8 cellular contexts compared by ENCODE assay signal in the genomic region with DNA sequence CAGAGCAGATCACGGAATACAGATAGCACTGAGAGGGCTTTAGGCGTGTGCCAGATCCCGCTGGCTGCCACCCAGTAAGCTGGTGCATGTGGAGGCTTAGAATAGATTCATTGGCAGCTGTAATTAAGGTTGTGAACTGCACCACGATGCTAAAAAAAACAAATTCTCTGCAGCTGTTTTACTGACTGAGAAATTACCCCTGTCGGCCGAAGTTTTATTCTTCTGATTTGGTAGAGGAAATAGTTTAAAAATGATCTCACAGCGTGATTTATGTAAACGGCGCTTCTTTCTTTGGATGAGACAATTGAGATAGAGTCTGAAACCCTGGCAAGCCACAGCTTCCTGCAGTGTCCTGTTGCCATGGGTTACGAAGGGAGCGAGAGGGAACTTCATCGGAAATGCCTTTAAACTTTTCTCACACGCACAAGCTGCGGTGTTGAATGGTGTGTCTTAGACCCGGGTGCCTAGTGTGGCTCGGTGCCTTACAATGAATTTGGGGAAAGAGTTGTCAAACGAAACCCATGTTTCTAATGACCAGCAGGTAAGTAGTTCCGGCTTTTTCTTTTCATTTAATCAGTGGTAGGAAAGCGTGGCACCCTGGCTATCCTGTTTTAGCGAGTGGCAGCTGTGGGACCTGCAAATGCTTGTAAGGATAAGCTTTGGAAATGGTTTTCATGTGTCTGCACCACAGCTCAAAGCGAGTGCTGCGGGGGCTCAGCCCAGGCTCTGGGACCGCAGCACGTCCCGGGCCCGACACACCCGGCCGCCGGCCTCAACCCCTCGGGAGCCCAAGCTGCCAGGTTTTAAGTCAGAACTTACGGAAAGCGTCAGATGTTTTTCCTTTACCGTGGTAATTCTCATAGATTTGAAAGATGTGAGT.
DNase-seq lines count a peak whose midpoint lies in the region; ATAC-seq and TF ChIP-seq lines count a peak whose summit lies in the region.

No MANE protein-coding gene starts in this region.

- H3K4me2 ChIP-seq in IMR-90 (ENCODE audit: low read depth, low read length), result peak overlapping the region; percentile 84
- H3K4me2 ChIP-seq in neural progenitor cell, result peak overlapping the region; percentile 74

- peak overlapping the region; percentile 59; the same call in 1 of the 2 replicates for H4K91ac ChIP-seq in IMR-90 (ENCODE audit: insufficient read depth, low read depth, low read length)

- H2BK5ac ChIP-seq in IMR-90 (ENCODE audit: low read depth, low read length, poor library complexity, severe bottlenecking), result no peak overlapping the region

- H2AFZ ChIP-seq in IMR-90 (replicated peaks; ENCODE audit: low read length, poor library complexity) (peak overlapping the region; percentile 27), neural progenitor cell (replicated peaks) (no peak overlapping the region)

- peak overlapping the region; percentile 87; the same call in 1 of the 2 replicates for H2AK5ac ChIP-seq in IMR-90 (ENCODE audit: low read depth, low read length)

- no TSS peak for BruUV-seq in IMR-90 (replicated peaks; lab: Mats Ljungman, UMichigan)

- TF ChIP-seq CTCF in IMR-90 (conservative IDR thresholded peaks at IDR 0.05; ENCODE audit: low read depth, low read length) (no peak), fibroblast of pulmonary artery (IDR thresholded peaks at IDR 0.05; ENCODE audit: low read length, missing control alignments) (no peak), neural progenitor cell (IDR thresholded peaks at IDR 0.05) (no peak)

- peaks cover 44% of the 10 kb centered on the region for H4K20me1 ChIP-seq in IMR-90 (ENCODE audit: insufficient read depth, low read length)
- peaks cover 56% of the 10 kb centered on the region for H4K20me1 ChIP-seq in neural progenitor cell (ENCODE audit: low read depth)

- no peak overlapping the region for H3K27ac ChIP-seq in CD4-positive, alpha-beta memory T cell (ENCODE audit: low read depth, low read length)
- H3K27ac ChIP-seq in IMR-90 (ENCODE audit: insufficient read depth, low read length) (no peak overlapping the region), neural progenitor cell (no peak overlapping the region)

- H2BK15ac ChIP-seq in IMR-90 (ENCODE audit: low read depth, low read length), result no peak overlapping the region

- peak overlapping the region; percentile 72 for H3K14ac ChIP-seq in IMR-90 (replicated peaks; ENCODE audit: low read depth, low read length)

- TF ChIP-seq POLR2A in IMR-90 (IDR thresholded peaks at IDR 0.05; ENCODE audit: low read depth, low read length), result no peak

- no peak for TF ChIP-seq RAD21 in IMR-90 (IDR thresholded peaks at IDR 0.05; ENCODE audit: low read length)

- H3K56ac ChIP-seq in IMR-90 (ENCODE audit: extremely low read depth, insufficient read depth, low read length), result no peak overlapping the region

- H4K8ac ChIP-seq in IMR-90 (ENCODE audit: low read depth in 2 of 2, low read length in 2 of 2), result peak overlapping the region in 1 of 2 experiments; percentile 32; a peak in 1 of 4 replicates

- peaks cover 8 to 9% of the 10 kb centered on the region in 2 donors for H3K27me3 Mint-ChIP-seq in CD4-positive, alpha-beta memory T cell
- H3K27me3 Mint-ChIP-seq in neural progenitor cell (ENCODE audit: insufficient read depth, low read depth), result peaks cover 23% of the 10 kb centered on the region

- H2BK20ac ChIP-seq in IMR-90 (ENCODE audit: low read depth, low read length), result peak overlapping the region; percentile 13; the same call in 1 of the 2 replicates

- dilution Hi-C loops in IMR-90 (cut with HindIII; ENCODE audit: low sequenced_read_pairs, unreplicated experiment), result no loop called here

- H3K4me3 Mint-ChIP-seq in CD4-positive, alpha-beta memory T cell, result peak overlapping the region; percentile 60 to 88 (median 80)
- H3K4me3 Mint-ChIP-seq in neural progenitor cell, result peak overlapping the region; percentile 81

- CTCF ChIA-PET in CD4-positive, alpha-beta memory T cell (lab: Charles Lee; ENCODE audit: partially characterized antibody), result no interaction called here
- CTCF ChIA-PET in IMR-90 (lab: Yijun Ruan, JAX), result interaction anchor here (1.1 to 1.9 kb wide), 2 partner anchors 8 to 110 kb away, joined by 4 to 5 read pairs; no protein-coding TSS in a partner anchor

- H2AK9ac ChIP-seq in IMR-90 (replicated peaks; ENCODE audit: low read depth, low read length, poor library complexity), result no peak overlapping the region

- peaks cover 13 to 57% (median 31%) of the 10 kb centered on the region in 4 donors for H3K4me1 Mint-ChIP-seq in CD4-positive, alpha-beta memory T cell
- peaks cover 73% of the 10 kb centered on the region for H3K4me1 Mint-ChIP-seq in neural progenitor cell

- no peaks in the 10 kb centered on the region for H3K27me3 ChIP-seq in CD4-positive, alpha-beta memory T cell (ENCODE audit: insufficient read depth, low read length)
- H3K27me3 ChIP-seq in IMR-90 (ENCODE audit: control insufficient read depth, insufficient read depth, low read length) (no peaks in the 10 kb centered on the region), neural progenitor cell (peaks cover 8% of the 10 kb centered on the region)

- peaks cover 27% of the 10 kb centered on the region for H3F3A ChIP-seq in neural progenitor cell (ENCODE audit: low read depth)

- 56% methylated on average over 12 of the region's 33 CpGs; no CpG with 5 or more reads in 1 of the 2 experiments for WGBS in IMR-90 (ENCODE audit: extremely low coverage in 2 of 2, insufficient read length in 1 of 2), 2 experiments

- in situ Hi-C loops in IMR-90 (cut with MboI; ENCODE audit: low sequenced_read_pairs), result no loop called here

- H3K27ac Mint-ChIP-seq in CD4-positive, alpha-beta memory T cell, result peak overlapping the region; percentile 3 to 90 (median 44)
- H3K27ac Mint-ChIP-seq in neural progenitor cell, result peak overlapping the region; percentile 14

- no peak overlapping the region; the same call in 1 of the 2 replicates for H3K9ac ChIP-seq in IMR-90 (ENCODE audit: low read depth, low read length)
- no peak overlapping the region for H3K9ac ChIP-seq in neural progenitor cell

- no peak overlapping the region for H3K18ac ChIP-seq in IMR-90 (ENCODE audit: low read depth, low read length)

- H3K9me3 Mint-ChIP-seq in CD4-positive, alpha-beta memory T cell, result no peaks in the 10 kb centered on the region
- H3K9me3 Mint-ChIP-seq in neural progenitor cell, result no peaks in the 10 kb centered on the region

- peak; percentile 36 to 77 (median 51) for DNase-seq in CD4-positive, alpha-beta memory T cell
- peak; percentile 94 for DNase-seq in IMR-90
- peak; percentile 28 to 56 for DNase-seq in activated CD4-positive, alpha-beta T cell treated with anti-CD3 and anti-CD28 coated beads, Interleukin-2, amount 50 U/mL, for 48 hours
- DNase-seq in fibroblast of pulmonary artery (ENCODE audit: low read depth), result peak; percentile 93
- peak; percentile 87 for DNase-seq in neural progenitor cell (ENCODE audit: low spot score)
- DNase-seq in posterior vena cava (ENCODE audit: low spot score), result no peak
- DNase-seq in effector CD4-positive, alpha-beta T cell, result no peak

- H3K9me3 ChIP-seq in CD4-positive, alpha-beta memory T cell (ENCODE audit: control insufficient read depth in 1 of 2, low read length in 2 of 2), result no peaks in the 10 kb centered on the region
- H3K9me3 ChIP-seq in IMR-90 (ENCODE audit: control insufficient read depth, insufficient read depth, low read length), result no peaks in the 10 kb centered on the region
- H3K9me3 ChIP-seq in neural progenitor cell (ENCODE audit: low read depth), result no peaks in the 10 kb centered on the region

- ATAC-seq in IMR-90 (ENCODE audit: low read depth), result peak; percentile 78
- no peak for ATAC-seq in HG03159 (IDR thresholded peaks at IDR 0.05; ENCODE audit: unreplicated experiment)

- 0 out of 2 replicates have a peak overlapping the region, but pooled peaks have one; percentile 65 for H3K23ac ChIP-seq in IMR-90 (ENCODE audit: low read depth, low read length)

- peak overlapping the region; percentile 74; the same call in 1 of the 2 replicates for H2BK120ac ChIP-seq in IMR-90 (ENCODE audit: low read depth, low read length)

- intact Hi-C loops in CD4-positive, alpha-beta memory T cell (cut with micrococcal nuclease), result no loop called here
- intact Hi-C loops in IMR-90 (cut with micrococcal nuclease) (no loop called here), posterior vena cava (cut with DNase I) (no loop called here)

- POLR2A ChIA-PET in CD4-positive, alpha-beta memory T cell (lab: Charles Lee; ENCODE audit: partially characterized antibody), result no interaction called here
- POLR2A ChIA-PET in IMR-90 (lab: Charles Lee; ENCODE audit: unreplicated experiment), result no interaction called here

- H3K4me3 ChIP-seq in CD4-positive, alpha-beta memory T cell (ENCODE audit: low read length in 2 of 2), result peak overlapping the region; percentile 23 to 40
- H3K4me3 ChIP-seq in IMR-90 (ENCODE audit: insufficient read depth, low read depth, low read length) (no peak overlapping the region), fibroblast of pulmonary artery (replicated peaks; ENCODE audit: low read depth, low read length) (peak overlapping the region; percentile 49), neural progenitor cell (peak overlapping the region; percentile 21)

- H3K36me3 Mint-ChIP-seq in CD4-positive, alpha-beta memory T cell, result no peaks in the 10 kb centered on the region
- peaks cover 14% of the 10 kb centered on the region for H3K36me3 Mint-ChIP-seq in neural progenitor cell

- H3K9me1 ChIP-seq in IMR-90 (ENCODE audit: insufficient read depth, low read length), result peaks cover 13% of the 10 kb centered on the region

- H3K4ac ChIP-seq in IMR-90 (ENCODE audit: low read depth, low read length), result peak overlapping the region; percentile 85

- H3K36me3 ChIP-seq in CD4-positive, alpha-beta memory T cell (ENCODE audit: insufficient read depth, low read length), result no peaks in the 10 kb centered on the region
- H3K36me3 ChIP-seq in IMR-90 (ENCODE audit: control insufficient read depth, insufficient read depth, low read length) (no peaks in the 10 kb centered on the region; the same call in 1 of the 2 replicates), neural progenitor cell (no peaks in the 10 kb centered on the region)

- H3K79me1 ChIP-seq in IMR-90 (ENCODE audit: low read depth in 1 of 2, low read length in 2 of 2), result peaks cover 21 to 77% of the 10 kb centered on the region in 2 experiments

- H3K79me2 ChIP-seq in neural progenitor cell (ENCODE audit: low read depth), result peaks cover 17% of the 10 kb centered on the region

- H3K4me1 ChIP-seq in CD4-positive, alpha-beta memory T cell (ENCODE audit: insufficient read depth, low read length), result peaks cover 32% of the 10 kb centered on the region
- H3K4me1 ChIP-seq in IMR-90 (ENCODE audit: control insufficient read depth, insufficient read depth, low read length), result peaks cover 22% of the 10 kb centered on the region
- peaks cover 44% of the 10 kb centered on the region for H3K4me1 ChIP-seq in neural progenitor cell

- no peak overlapping the region for H4K5ac ChIP-seq in IMR-90 (ENCODE audit: low read depth, low read length)

TF ChIP-seq in IMR-90, 13 proteins besides CTCF, POLR2A, EP300 and RAD21 (continues in another document):
- TF ChIP-seq MXI1 (IDR thresholded peaks at IDR 0.05; ENCODE audit: borderline replicate concordance, low read depth, low read length), result no peak

Comparison
In these comparisons a context has a peak if more than half of its experiments do, and no peak if none do; other contexts are left out.
1. DNase-seq: peak in CD4-positive, alpha-beta memory T cell (5 of 5), IMR-90 (single experiment), activated CD4-positive, alpha-beta T cell treated with anti-CD3 and anti-CD28 coated beads, Interleukin-2, amount 50 U/mL, for 48 hours (2 of 2), fibroblast of pulmonary artery (single experiment) and neural progenitor cell (single experiment); none in posterior vena cava (single experiment) and effector CD4-positive, alpha-beta T cell (single experiment).